ENCODE assay signal across 19 cellular contexts in genomic region chr2:28365158-28365557, GRCh38. TPM values are rescaled to one million over a fixed set of nuclear protein-coding genes. Genes with fewer than 3 reads are reported as not detected.
A peak's percentile ranks its signal among the peaks of the same experiment; 100 is the strongest.
DNase-seq lines count a peak whose midpoint lies in the region; ATAC-seq and TF ChIP-seq lines count a peak whose summit lies in the region.
"Had no signal": no experiment of that assay in that cellular context is flagged by ENCODE, and none has a peak within 500 bp of the region (broad histone marks: within the 10 kb centered on the region; RNA-seq: fewer than 3 reads in every experiment).

No MANE protein-coding gene starts in this region.

- WGBS in lower leg skin, 2 donors: 44 to 46% methylated on average over 8 of the region's 8 CpGs

- H3K4me1 Mint-ChIP-seq in activated CD4-positive, alpha-beta memory T cell treated with anti-CD3 and anti-CD28 coated beads, Interleukin-2, amount 10 ng/mL, durations not matched to agents 7 days and 5 days: peaks cover 81% of the 10 kb centered on the region
- peaks cover 67% of the 10 kb centered on the region for H3K4me1 Mint-ChIP-seq in activated CD4-positive, alpha-beta memory T cell treated with anti-CD3 and anti-CD28 coated beads for 36 hours (ENCODE audit: low read depth)

- peak overlapping the region; percentile 33 for H3K27ac ChIP-seq in skeletal muscle tissue (ENCODE audit: low read depth, low read length)
- H3K27ac ChIP-seq: breast epithelium had no signal

- no peak for TF ChIP-seq POLR2A in lower leg skin (IDR thresholded peaks at IDR 0.05)

- no peaks in the 10 kb centered on the region for H3K9me3 ChIP-seq in skeletal muscle tissue (ENCODE audit: control insufficient read depth in 3 of 3, low read length in 3 of 3)
- H3K9me3 ChIP-seq: A549, breast epithelium had no signal

- no peak for TF ChIP-seq CTCF in lower leg skin (IDR thresholded peaks at IDR 0.05)

- no peak overlapping the region for H3K4me3 Mint-ChIP-seq in activated CD4-positive, alpha-beta memory T cell treated with anti-CD3 and anti-CD28 coated beads, Interleukin-2, amount 10 ng/mL, durations not matched to agents 7 days and 5 days
- H3K4me3 Mint-ChIP-seq in activated CD4-positive, alpha-beta memory T cell treated with anti-CD3 and anti-CD28 coated beads for 36 hours: no peak overlapping the region
- H3K4me3 Mint-ChIP-seq: activated naive CD4-positive, alpha-beta T cell treated with anti-CD3 and anti-CD28 coated beads, Interleukin-2, amount 50 U/mL, for 24 hours; CD14-positive monocyte; WTC11 had no signal

- intact Hi-C loops in activated CD4-positive, alpha-beta memory T cell treated with anti-CD3 and anti-CD28 coated beads for 36 hours (cut with micrococcal nuclease): no loop called here
- intact Hi-C loops in lower leg skin (cut with DNase I; ENCODE audit: low total_unique reads): no loop called here

- no peaks in the 10 kb centered on the region for H3K36me3 ChIP-seq in skeletal muscle tissue (ENCODE audit: control insufficient read depth in 3 of 3, insufficient read depth in 3 of 3, low read length in 3 of 3)
- H3K36me3 ChIP-seq: breast epithelium had no signal

- H3K27me3 ChIP-seq in skeletal muscle tissue (ENCODE audit: control insufficient read depth in 3 of 3, insufficient read depth in 3 of 3, low read length in 3 of 3): no peaks in the 10 kb centered on the region
- H3K27me3 ChIP-seq: breast epithelium had no signal

- H3K9me3 Mint-ChIP-seq in activated CD4-positive, alpha-beta memory T cell treated with anti-CD3 and anti-CD28 coated beads, Interleukin-2, amount 10 ng/mL, durations not matched to agents 7 days and 5 days: no peaks in the 10 kb centered on the region
- no peaks in the 10 kb centered on the region for H3K9me3 Mint-ChIP-seq in activated CD4-positive, alpha-beta memory T cell treated with anti-CD3 and anti-CD28 coated beads for 36 hours
- H3K9me3 Mint-ChIP-seq: activated naive CD4-positive, alpha-beta T cell treated with anti-CD3 and anti-CD28 coated beads, Interleukin-2, amount 50 U/mL, for 24 hours; WTC11 had no signal

- peak overlapping the region; percentile 49 for H3K27ac Mint-ChIP-seq in activated CD4-positive, alpha-beta memory T cell treated with anti-CD3 and anti-CD28 coated beads, Interleukin-2, amount 10 ng/mL, durations not matched to agents 7 days and 5 days
- H3K27ac Mint-ChIP-seq in activated CD4-positive, alpha-beta memory T cell treated with anti-CD3 and anti-CD28 coated beads for 36 hours: no peak overlapping the region
- H3K27ac Mint-ChIP-seq: activated naive CD4-positive, alpha-beta T cell treated with anti-CD3 and anti-CD28 coated beads, Interleukin-2, amount 50 U/mL, for 24 hours; WTC11 had no signal

- ATAC-seq in SK-N-SH treated with all-trans-retinoic acid at 6 μM for 48 hours: peak; percentile 15
- no peak for ATAC-seq in HG02642 (IDR thresholded peaks at IDR 0.05; ENCODE audit: poor library complexity, unreplicated experiment)
- ATAC-seq: A549; stimulated activated naive CD8-positive, alpha-beta T cell treated with anti-CD3 and anti-CD28 coated beads, Interleukin-15, Interleukin-2, amounts not matched to agents 100 U/mL and 50 U/mL, for 24 hours; WTC11 had no signal

- POLR2A ChIA-PET in activated CD4-positive, alpha-beta memory T cell treated with anti-CD3 and anti-CD28 coated beads, Interleukin-2, amount 10 ng/mL, durations not matched to agents 7 days and 5 days (lab: Charles Lee): interaction anchor here (0.7 to 8.2 kb wide), 7 partner anchors 8 to 113 kb away, joined by 3 to 65 read pairs (median 8); partner anchors contain the start of gene FOSL2
- POLR2A ChIA-PET in activated CD4-positive, alpha-beta memory T cell treated with anti-CD3 and anti-CD28 coated beads for 36 hours (lab: Charles Lee): interaction anchor here (1.9 kb wide), 1 partner anchor 26 kb away, joined by 6 read pairs; no protein-coding TSS in a partner anchor

- CTCF ChIA-PET in activated CD4-positive, alpha-beta memory T cell treated with anti-CD3 and anti-CD28 coated beads, Interleukin-2, amount 10 ng/mL, durations not matched to agents 7 days and 5 days (lab: Charles Lee): interaction anchor here (1.4 to 1.6 kb wide), 3 partner anchors 13 to 28 kb away, joined by 3 to 4 read pairs (median 3); partner anchors contain the start of gene FOSL2
- CTCF ChIA-PET in activated CD4-positive, alpha-beta memory T cell treated with anti-CD3 and anti-CD28 coated beads for 36 hours (lab: Charles Lee): no interaction called here

- H3K9ac ChIP-seq in skeletal muscle tissue (ENCODE audit: low read depth in 1 of 3, low read length in 3 of 3): peak overlapping the region in 2 of 3 donors; percentile 8 to 25

- no peak for DNase-seq in activated CD4-positive, alpha-beta memory T cell treated with anti-CD3 and anti-CD28 coated beads, Interleukin-2, amount 10 ng/mL, durations not matched to agents 7 days and 5 days
- DNase-seq in activated CD4-positive, alpha-beta memory T cell treated with anti-CD3 and anti-CD28 coated beads for 36 hours: no peak
- DNase-seq in left kidney (ENCODE audit: low read depth, low spot score): peak; percentile 65
- no peak for DNase-seq in GF-D8 (lab: John Stamatoyannopoulos, UW)
- no peak for DNase-seq in lower leg skin (ENCODE audit: low spot score in 2 of 2)
- DNase-seq: activated CD8-positive, alpha-beta memory T cell treated with anti-CD3 and anti-CD28 coated beads, Interleukin-2, amount 50 U/mL, for 4 hours; kidney glomerular epithelial cell; NCI-H1092; NCI-H748 treated with DMSO at 0.1 percent for 48 hours; stimulated activated CD4-positive, alpha-beta T cell treated with anti-CD3 and anti-CD28 coated beads, Interleukin-12 subunit alpha, Interleukin-12 subunit beta, amount 100 ng/mL, for 4 hours; stimulated activated naive CD8-positive, alpha-beta T cell treated with anti-CD3 and anti-CD28 coated beads, Interleukin-15, Interleukin-2, amounts not matched to agents 100 U/mL and 50 U/mL, for 24 hours had no signal

- peaks cover 12 to 48% (median 17%) of the 10 kb centered on the region in 3 donors for H3K4me1 ChIP-seq in skeletal muscle tissue (ENCODE audit: control insufficient read depth in 3 of 3, insufficient read depth in 3 of 3, low read length in 3 of 3)
- H3K4me1 ChIP-seq: breast epithelium had no signal

- H3K4me3 ChIP-seq in skeletal muscle tissue (ENCODE audit: low read length in 3 of 3) (peak overlapping the region in 1 of 3 donors; percentile 20), lower leg skin (ENCODE audit: low read depth, poor library complexity, severe bottlenecking) (no peak overlapping the region)
- H3K4me3 ChIP-seq: A549, breast epithelium had no signal

- H3K36me3 Mint-ChIP-seq in activated CD4-positive, alpha-beta memory T cell treated with anti-CD3 and anti-CD28 coated beads, Interleukin-2, amount 10 ng/mL, durations not matched to agents 7 days and 5 days (ENCODE audit: low read depth): peaks cover 7% of the 10 kb centered on the region
- no peaks in the 10 kb centered on the region for H3K36me3 Mint-ChIP-seq in activated CD4-positive, alpha-beta memory T cell treated with anti-CD3 and anti-CD28 coated beads for 36 hours
- H3K36me3 Mint-ChIP-seq: activated naive CD4-positive, alpha-beta T cell treated with anti-CD3 and anti-CD28 coated beads, Interleukin-2, amount 50 U/mL, for 24 hours; WTC11 had no signal

- H3K27me3 Mint-ChIP-seq in activated CD4-positive, alpha-beta memory T cell treated with anti-CD3 and anti-CD28 coated beads, Interleukin-2, amount 10 ng/mL, durations not matched to agents 7 days and 5 days: no peaks in the 10 kb centered on the region
- H3K27me3 Mint-ChIP-seq in activated CD4-positive, alpha-beta memory T cell treated with anti-CD3 and anti-CD28 coated beads for 36 hours: no peaks in the 10 kb centered on the region
- H3K27me3 Mint-ChIP-seq: activated naive CD4-positive, alpha-beta T cell treated with anti-CD3 and anti-CD28 coated beads, Interleukin-2, amount 50 U/mL, for 24 hours had no signal

TF ChIP-seq in SK-N-SH treated with all-trans-retinoic acid at 6 μM for 48 hours, 23 proteins besides CTCF, POLR2A, EP300 and RAD21:
- no peak for TF ChIP-seq OSR1 (CRISPR knock-in tag; IDR thresholded peaks at IDR 0.05)
- TF ChIP-seq RARB (CRISPR knock-in tag; IDR thresholded peaks at IDR 0.05): no peak
- TF ChIP-seq ESRRG (CRISPR knock-in tag; IDR thresholded peaks at IDR 0.05): no peak
- TF ChIP-seq TCF4 (CRISPR knock-in tag; IDR thresholded peaks at IDR 0.05; ENCODE audit: borderline replicate concordance): no peak
- no peak for TF ChIP-seq GLIS3 (CRISPR knock-in tag; IDR thresholded peaks at IDR 0.05)
- TF ChIP-seq ZNF565 (CRISPR knock-in tag; conservative IDR thresholded peaks at IDR 0.05; ENCODE audit: low read depth): no peak
- no peak for TF ChIP-seq ISL1 (CRISPR knock-in tag; IDR thresholded peaks at IDR 0.05)
- no peak for TF ChIP-seq POU6F1 (CRISPR knock-in tag; IDR thresholded peaks at IDR 0.05; ENCODE audit: borderline replicate concordance, low read depth)
- no peak for TF ChIP-seq ZNF8 (CRISPR knock-in tag; IDR thresholded peaks at IDR 0.05)
- no peak for TF ChIP-seq TOX (CRISPR knock-in tag; IDR thresholded peaks at IDR 0.05; ENCODE audit: borderline replicate concordance)
- TF ChIP-seq ZFP3 (CRISPR knock-in tag; IDR thresholded peaks at IDR 0.05): no peak
- TF ChIP-seq ZC3H10 (CRISPR knock-in tag; IDR thresholded peaks at IDR 0.05): no peak

RNA-seq across cellular contexts. Expression of gene FOSL2, which starts 27.5 kb away (rescaled TPM):
- total RNA-seq in activated CD4-positive, alpha-beta memory T cell treated with anti-CD3 and anti-CD28 coated beads, Interleukin-2, amount 10 ng/mL, durations not matched to agents 7 days and 5 days: 100 to 1,000 TPM in 1 of 2 experiments, 10 to 100 TPM in 1; 96.4 to 100 TPM
- 100 to 1,000 TPM; 172 to 182 TPM for total RNA-seq in activated CD4-positive, alpha-beta memory T cell treated with anti-CD3 and anti-CD28 coated beads for 36 hours
- total RNA-seq in skeletal muscle tissue (10.4 TPM), lower leg skin (100 to 1,000 TPM; 189 to 423 (median 301) TPM)
